1 cellular context compared by ENCODE assay signal in the genomic region with DNA sequence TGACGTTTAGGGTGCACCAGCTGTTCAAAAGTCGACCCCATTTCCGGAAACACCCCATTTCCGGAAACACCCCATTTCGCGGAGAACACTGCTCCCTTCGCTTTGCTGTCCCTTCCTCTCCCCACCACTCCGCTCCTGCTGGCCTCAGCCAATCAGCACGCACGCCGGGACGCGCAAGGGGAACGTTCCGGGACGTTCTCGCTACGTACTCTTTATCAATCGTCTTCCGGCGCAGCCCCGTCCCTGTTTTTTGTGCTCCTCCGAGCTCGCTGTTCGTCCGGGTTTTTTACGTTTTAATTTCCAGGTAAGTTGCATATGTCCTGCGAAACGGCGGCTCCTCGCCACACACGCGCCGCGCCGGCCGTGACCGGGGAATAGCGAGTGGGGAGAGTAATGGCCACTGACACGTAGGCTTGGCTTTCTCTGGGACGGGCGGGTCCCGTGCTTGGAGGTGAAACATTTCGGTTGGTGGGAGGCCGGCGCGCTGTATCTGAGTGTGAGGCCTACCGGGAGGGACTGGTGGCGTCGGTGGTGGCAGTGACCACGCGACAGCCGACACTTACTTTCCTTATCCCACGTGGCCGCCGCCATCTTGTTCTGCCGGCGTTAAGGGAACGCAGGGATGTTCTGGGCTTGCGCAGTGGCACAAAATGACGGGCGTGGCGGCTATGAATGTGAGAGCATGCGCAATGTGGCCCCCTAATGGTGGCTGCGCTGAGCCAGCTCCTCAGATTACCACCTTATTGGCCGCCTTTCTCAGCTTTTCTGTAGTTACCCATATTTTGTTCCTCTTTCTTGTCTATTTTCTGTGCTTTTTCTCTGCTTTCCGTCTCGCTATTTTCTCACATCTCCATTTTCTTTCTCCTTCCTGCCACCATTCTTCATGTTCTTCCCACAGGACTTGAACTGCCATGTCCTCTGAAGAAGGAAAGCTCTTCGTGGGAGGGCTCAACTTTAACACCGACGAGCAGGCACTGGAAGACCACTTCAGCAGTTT.
TF ChIP-seq lines count a peak whose summit lies in the region.

A gene (plus strand): TSS at position 215 of the 997 bp plus-strand sequence. CDS start 697 bp downstream, at position 912.

TF ChIP-seq in GM12878, 131 proteins besides CTCF, POLR2A, EP300 and RAD21 (continued from another document and continues in another):
- TF ChIP-seq, protein P1, sequence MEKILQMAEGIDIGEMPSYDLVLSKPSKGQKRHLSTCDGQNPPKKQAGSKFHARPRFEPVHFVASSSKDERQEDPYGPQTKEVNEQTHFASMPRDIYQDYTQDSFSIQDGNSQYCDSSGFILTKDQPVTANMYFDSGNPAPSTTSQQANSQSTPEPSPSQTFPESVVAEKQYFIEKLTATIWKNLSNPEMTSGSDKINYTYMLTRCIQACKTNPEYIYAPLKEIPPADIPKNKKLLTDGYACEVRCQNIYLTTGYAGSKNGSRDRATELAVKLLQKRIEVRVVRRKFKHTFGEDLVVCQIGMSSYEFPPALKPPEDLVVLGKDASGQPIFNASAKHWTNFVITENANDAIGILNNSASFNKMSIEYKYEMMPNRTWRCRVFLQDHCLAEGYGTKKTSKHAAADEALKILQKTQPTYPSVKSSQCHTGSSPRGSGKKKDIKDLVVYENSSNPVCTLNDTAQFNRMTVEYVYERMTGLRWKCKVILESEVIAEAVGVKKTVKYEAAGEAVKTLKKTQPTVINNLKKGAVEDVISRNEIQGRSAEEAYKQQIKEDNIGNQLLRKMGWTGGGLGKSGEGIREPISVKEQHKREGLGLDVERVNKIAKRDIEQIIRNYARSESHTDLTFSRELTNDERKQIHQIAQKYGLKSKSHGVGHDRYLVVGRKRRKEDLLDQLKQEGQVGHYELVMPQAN (conservative IDR thresholded peaks at IDR 0.05) = peak; percentile 56
- peak; percentile 91 for TF ChIP-seq FOXK2 (IDR thresholded peaks at IDR 0.05)
- TF ChIP-seq, protein P2, sequence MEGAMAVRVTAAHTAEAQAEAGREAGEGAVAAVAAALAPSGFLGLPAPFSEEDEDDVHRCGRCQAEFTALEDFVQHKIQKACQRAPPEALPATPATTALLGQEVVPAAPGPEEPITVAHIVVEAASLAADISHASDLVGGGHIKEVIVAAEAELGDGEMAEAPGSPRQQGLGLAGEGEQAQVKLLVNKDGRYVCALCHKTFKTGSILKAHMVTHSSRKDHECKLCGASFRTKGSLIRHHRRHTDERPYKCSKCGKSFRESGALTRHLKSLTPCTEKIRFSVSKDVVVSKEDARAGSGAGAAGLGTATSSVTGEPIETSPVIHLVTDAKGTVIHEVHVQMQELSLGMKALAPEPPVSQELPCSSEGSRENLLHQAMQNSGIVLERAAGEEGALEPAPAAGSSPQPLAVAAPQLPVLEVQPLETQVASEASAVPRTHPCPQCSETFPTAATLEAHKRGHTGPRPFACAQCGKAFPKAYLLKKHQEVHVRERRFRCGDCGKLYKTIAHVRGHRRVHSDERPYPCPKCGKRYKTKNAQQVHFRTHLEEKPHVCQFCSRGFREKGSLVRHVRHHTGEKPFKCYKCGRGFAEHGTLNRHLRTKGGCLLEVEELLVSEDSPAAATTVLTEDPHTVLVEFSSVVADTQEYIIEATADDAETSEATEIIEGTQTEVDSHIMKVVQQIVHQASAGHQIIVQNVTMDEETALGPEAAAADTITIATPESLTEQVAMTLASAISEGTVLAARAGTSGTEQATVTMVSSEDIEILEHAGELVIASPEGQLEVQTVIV (IDR thresholded peaks at IDR 0.05; ENCODE audit: borderline replicate concordance, partially characterized antibody) = peak; percentile 65
- TF ChIP-seq, protein P3, sequence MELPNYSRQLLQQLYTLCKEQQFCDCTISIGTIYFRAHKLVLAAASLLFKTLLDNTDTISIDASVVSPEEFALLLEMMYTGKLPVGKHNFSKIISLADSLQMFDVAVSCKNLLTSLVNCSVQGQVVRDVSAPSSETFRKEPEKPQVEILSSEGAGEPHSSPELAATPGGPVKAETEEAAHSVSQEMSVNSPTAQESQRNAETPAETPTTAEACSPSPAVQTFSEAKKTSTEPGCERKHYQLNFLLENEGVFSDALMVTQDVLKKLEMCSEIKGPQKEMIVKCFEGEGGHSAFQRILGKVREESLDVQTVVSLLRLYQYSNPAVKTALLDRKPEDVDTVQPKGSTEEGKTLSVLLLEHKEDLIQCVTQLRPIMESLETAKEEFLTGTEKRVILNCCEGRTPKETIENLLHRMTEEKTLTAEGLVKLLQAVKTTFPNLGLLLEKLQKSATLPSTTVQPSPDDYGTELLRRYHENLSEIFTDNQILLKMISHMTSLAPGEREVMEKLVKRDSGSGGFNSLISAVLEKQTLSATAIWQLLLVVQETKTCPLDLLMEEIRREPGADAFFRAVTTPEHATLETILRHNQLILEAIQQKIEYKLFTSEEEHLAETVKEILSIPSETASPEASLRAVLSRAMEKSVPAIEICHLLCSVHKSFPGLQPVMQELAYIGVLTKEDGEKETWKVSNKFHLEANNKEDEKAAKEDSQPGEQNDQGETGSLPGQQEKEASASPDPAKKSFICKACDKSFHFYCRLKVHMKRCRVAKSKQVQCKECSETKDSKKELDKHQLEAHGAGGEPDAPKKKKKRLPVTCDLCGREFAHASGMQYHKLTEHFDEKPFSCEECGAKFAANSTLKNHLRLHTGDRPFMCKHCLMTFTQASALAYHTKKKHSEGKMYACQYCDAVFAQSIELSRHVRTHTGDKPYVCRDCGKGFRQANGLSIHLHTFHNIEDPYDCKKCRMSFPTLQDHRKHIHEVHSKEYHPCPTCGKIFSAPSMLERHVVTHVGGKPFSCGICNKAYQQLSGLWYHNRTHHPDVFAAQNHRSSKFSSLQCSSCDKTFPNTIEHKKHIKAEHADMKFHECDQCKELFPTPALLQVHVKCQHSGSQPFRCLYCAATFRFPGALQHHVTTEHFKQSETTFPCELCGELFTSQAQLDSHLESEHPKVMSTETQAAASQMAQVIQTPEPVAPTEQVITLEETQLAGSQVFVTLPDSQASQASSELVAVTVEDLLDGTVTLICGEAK (IDR thresholded peaks at IDR 0.05; ENCODE audit: borderline replicate concordance) = peak; percentile 94
- peak; percentile 58; the same call in 1 of the 2 replicates for TF ChIP-seq IKZF1 (conservative IDR thresholded peaks at IDR 0.05)
- TF ChIP-seq NR2F1 (conservative IDR thresholded peaks at IDR 0.05) = peak; percentile 80; the same call in 1 of the 2 replicates
- peak; percentile 80 for TF ChIP-seq RAD51 (IDR thresholded peaks at IDR 0.05)
- peak; percentile 97 for TF ChIP-seq POLR2AphosphoS5 (IDR thresholded peaks at IDR 0.05; ENCODE audit: low read length)
- peak; percentile 93 for TF ChIP-seq MXI1 (IDR thresholded peaks at IDR 0.05; ENCODE audit: low read depth, low read length)
- no peak for TF ChIP-seq EZH2 (IDR thresholded peaks at IDR 0.05; ENCODE audit: borderline replicate concordance, control insufficient read depth, low read depth, low read length)
- no peak; the same call in 1 of the 2 replicates for TF ChIP-seq CREM (IDR thresholded peaks at IDR 0.05; ENCODE audit: low read depth)
- TF ChIP-seq SPI1 (IDR thresholded peaks at IDR 0.05; ENCODE audit: borderline replicate concordance, insufficient read depth, low read depth, low read length) = 0 out of 2 replicates have a peak, but pooled peaks have one; percentile 29
- TF ChIP-seq, protein P4, sequence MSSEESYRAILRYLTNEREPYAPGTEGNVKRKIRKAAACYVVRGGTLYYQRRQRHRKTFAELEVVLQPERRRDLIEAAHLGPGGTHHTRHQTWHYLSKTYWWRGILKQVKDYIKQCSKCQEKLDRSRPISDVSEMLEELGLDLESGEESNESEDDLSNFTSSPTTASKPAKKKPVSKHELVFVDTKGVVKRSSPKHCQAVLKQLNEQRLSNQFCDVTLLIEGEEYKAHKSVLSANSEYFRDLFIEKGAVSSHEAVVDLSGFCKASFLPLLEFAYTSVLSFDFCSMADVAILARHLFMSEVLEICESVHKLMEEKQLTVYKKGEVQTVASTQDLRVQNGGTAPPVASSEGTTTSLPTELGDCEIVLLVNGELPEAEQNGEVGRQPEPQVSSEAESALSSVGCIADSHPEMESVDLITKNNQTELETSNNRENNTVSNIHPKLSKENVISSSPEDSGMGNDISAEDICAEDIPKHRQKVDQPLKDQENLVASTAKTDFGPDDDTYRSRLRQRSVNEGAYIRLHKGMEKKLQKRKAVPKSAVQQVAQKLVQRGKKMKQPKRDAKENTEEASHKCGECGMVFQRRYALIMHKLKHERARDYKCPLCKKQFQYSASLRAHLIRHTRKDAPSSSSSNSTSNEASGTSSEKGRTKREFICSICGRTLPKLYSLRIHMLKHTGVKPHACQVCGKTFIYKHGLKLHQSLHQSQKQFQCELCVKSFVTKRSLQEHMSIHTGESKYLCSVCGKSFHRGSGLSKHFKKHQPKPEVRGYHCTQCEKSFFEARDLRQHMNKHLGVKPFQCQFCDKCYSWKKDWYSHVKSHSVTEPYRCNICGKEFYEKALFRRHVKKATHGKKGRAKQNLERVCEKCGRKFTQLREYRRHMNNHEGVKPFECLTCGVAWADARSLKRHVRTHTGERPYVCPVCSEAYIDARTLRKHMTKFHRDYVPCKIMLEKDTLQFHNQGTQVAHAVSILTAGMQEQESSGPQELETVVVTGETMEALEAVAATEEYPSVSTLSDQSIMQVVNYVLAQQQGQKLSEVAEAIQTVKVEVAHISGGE (CRISPR knock-in tag; IDR thresholded peaks at IDR 0.05) = peak; percentile 55; the same call in 1 of the 2 replicates
- TF ChIP-seq BHLHE40 (IDR thresholded peaks at IDR 0.05; ENCODE audit: borderline replicate concordance in 1 of 2, low read depth in 2 of 2, low read length in 1 of 2) = peak in 1 of 2 experiments; percentile 23; a peak in 1 of 4 replicates
- peak; percentile 59; the same call in 1 of the 2 replicates for TF ChIP-seq SIN3A (IDR thresholded peaks at IDR 0.05; ENCODE audit: low read depth, low read length)
- TF ChIP-seq, protein P5, sequence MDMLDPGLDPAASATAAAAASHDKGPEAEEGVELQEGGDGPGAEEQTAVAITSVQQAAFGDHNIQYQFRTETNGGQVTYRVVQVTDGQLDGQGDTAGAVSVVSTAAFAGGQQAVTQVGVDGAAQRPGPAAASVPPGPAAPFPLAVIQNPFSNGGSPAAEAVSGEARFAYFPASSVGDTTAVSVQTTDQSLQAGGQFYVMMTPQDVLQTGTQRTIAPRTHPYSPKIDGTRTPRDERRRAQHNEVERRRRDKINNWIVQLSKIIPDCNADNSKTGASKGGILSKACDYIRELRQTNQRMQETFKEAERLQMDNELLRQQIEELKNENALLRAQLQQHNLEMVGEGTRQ (IDR thresholded peaks at IDR 0.05; ENCODE audit: borderline replicate concordance, low read depth, low read length) = peak; percentile 27; the same call in 1 of the 2 replicates
- TF ChIP-seq NRF1 (conservative IDR thresholded peaks at IDR 0.05; ENCODE audit: low read depth, low read length) = peak; percentile 54
- TF ChIP-seq MYC (IDR thresholded peaks at IDR 0.05; ENCODE audit: insufficient read depth, insufficient read length, insufficient replicate concordance, low read length, severe bottlenecking) = peak; percentile 100
- TF ChIP-seq, protein P6, sequence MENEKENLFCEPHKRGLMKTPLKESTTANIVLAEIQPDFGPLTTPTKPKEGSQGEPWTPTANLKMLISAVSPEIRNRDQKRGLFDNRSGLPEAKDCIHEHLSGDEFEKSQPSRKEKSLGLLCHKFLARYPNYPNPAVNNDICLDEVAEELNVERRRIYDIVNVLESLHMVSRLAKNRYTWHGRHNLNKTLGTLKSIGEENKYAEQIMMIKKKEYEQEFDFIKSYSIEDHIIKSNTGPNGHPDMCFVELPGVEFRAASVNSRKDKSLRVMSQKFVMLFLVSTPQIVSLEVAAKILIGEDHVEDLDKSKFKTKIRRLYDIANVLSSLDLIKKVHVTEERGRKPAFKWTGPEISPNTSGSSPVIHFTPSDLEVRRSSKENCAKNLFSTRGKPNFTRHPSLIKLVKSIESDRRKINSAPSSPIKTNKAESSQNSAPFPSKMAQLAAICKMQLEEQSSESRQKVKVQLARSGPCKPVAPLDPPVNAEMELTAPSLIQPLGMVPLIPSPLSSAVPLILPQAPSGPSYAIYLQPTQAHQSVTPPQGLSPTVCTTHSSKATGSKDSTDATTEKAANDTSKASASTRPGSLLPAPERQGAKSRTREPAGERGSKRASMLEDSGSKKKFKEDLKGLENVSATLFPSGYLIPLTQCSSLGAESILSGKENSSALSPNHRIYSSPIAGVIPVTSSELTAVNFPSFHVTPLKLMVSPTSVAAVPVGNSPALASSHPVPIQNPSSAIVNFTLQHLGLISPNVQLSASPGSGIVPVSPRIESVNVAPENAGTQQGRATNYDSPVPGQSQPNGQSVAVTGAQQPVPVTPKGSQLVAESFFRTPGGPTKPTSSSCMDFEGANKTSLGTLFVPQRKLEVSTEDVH (IDR thresholded peaks at IDR 0.05; ENCODE audit: low read depth, partially characterized antibody) = peak; percentile 78
- TF ChIP-seq EED (IDR thresholded peaks at IDR 0.05; ENCODE audit: low read depth) = no peak
- peak; percentile 59 for TF ChIP-seq SP1 (IDR thresholded peaks at IDR 0.05; ENCODE audit: low read depth, low read length)
- TF ChIP-seq SRF (IDR thresholded peaks at IDR 0.05; ENCODE audit: low read depth in 2 of 2, low read length in 2 of 2) = peak in 1 of 2 experiments; percentile 47; a peak in 1 of 4 replicates
- peak; percentile 30 for TF ChIP-seq SIX5 (IDR thresholded peaks at IDR 0.05; ENCODE audit: low read depth, low read length, severe bottlenecking)
- TF ChIP-seq EGR1 (IDR thresholded peaks at IDR 0.05; ENCODE audit: borderline replicate concordance in 1 of 2, low read depth in 2 of 2, low read length in 2 of 2) = peak in 1 of 2 experiments; percentile 61; a peak in 1 of 3 replicates
- TF ChIP-seq TBL1XR1 (IDR thresholded peaks at IDR 0.05; ENCODE audit: low read depth, low read length) = no peak
- TF ChIP-seq, protein P7, sequence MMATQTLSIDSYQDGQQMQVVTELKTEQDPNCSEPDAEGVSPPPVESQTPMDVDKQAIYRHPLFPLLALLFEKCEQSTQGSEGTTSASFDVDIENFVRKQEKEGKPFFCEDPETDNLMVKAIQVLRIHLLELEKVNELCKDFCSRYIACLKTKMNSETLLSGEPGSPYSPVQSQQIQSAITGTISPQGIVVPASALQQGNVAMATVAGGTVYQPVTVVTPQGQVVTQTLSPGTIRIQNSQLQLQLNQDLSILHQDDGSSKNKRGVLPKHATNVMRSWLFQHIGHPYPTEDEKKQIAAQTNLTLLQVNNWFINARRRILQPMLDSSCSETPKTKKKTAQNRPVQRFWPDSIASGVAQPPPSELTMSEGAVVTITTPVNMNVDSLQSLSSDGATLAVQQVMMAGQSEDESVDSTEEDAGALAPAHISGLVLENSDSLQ (IDR thresholded peaks at IDR 0.05) = peak; percentile 59
- no peak for TF ChIP-seq CHD4 (IDR thresholded peaks at IDR 0.05)
- TF ChIP-seq, protein P8, sequence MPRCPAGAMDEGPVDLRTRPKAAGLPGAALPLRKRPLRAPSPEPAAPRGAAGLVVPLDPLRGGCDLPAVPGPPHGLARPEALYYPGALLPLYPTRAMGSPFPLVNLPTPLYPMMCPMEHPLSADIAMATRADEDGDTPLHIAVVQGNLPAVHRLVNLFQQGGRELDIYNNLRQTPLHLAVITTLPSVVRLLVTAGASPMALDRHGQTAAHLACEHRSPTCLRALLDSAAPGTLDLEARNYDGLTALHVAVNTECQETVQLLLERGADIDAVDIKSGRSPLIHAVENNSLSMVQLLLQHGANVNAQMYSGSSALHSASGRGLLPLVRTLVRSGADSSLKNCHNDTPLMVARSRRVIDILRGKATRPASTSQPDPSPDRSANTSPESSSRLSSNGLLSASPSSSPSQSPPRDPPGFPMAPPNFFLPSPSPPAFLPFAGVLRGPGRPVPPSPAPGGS (IDR thresholded peaks at IDR 0.05; ENCODE audit: borderline replicate concordance, insufficient read depth, low read depth, low read length, poor library complexity, severe bottlenecking) = no peak
